ENCODE assay signal across 8 cellular contexts in the genomic region with DNA sequence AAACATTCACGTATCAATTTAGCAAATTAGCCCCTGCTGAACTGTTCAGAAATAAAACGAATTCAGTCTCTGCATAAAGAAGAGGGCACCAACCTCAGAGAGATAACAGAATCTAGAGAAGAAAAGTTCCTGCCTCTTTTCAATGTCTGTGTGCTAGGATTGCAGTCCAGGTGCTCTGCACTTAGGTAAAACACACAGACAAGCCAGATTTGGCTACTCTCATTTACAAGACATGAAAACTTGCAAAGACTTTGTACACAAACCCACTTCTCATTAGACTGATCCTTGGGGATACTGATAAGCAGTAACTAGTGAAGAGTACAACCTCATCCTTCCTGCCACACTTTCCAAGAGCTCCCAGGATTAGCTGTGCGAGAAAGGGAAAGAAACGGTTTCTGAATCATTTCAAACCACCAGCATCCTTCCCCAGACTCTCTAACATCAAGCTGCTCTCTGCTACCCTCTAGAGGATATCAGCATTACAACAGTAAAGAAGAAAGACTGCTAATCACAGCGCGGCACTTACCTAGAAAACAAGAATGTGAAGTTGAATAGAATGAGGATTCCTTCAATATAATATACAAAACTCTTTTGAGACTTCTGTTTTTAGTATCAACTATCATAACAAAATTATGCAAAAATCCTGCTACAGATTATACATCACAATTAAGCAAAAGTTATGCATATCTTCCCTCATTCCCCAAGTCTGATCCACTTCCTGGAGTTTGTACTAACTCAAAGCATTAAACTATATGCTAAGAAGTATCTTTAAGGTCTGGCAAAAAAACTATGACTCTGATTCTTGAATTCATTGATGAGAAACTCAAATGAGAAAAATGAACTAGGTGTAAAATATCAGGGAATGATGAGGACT.
DNase-seq lines count a peak whose midpoint lies in the region; ATAC-seq and TF ChIP-seq lines count a peak whose summit lies in the region.

No MANE protein-coding gene starts in this region.

- peaks cover 5% of the 10 kb centered on the region for H3K4me1 ChIP-seq in suprapubic skin

- H3K27me3 ChIP-seq in brain microvascular endothelial cell (replicated peaks) (no peaks in the 10 kb centered on the region), suprapubic skin (no peaks in the 10 kb centered on the region)

- ATAC-seq in GM19395 (IDR thresholded peaks at IDR 0.05; ENCODE audit: unreplicated experiment) (peak; percentile 96), HG03159 (IDR thresholded peaks at IDR 0.05; ENCODE audit: unreplicated experiment) (peak; percentile 96)

- H3K36me3 ChIP-seq in brain microvascular endothelial cell (replicated peaks) (no peaks in the 10 kb centered on the region), suprapubic skin (no peaks in the 10 kb centered on the region)

- H3K9me3 ChIP-seq in suprapubic skin, result no peaks in the 10 kb centered on the region

- in situ Hi-C loops in brain microvascular endothelial cell (cut with HindIII; ENCODE audit: low pct_ligation_motif_present, low sequenced_read_pairs), result no loop called here

- no peak for TF ChIP-seq POLR2A in suprapubic skin (IDR thresholded peaks at IDR 0.05)

- H3K27ac ChIP-seq in brain microvascular endothelial cell (no peak overlapping the region), suprapubic skin (no peak overlapping the region)

- TF ChIP-seq CTCF in brain microvascular endothelial cell (IDR thresholded peaks at IDR 0.05; ENCODE audit: low read depth, low read length, missing control alignments), result peak; percentile 86
- peak; percentile 22 to 73 for TF ChIP-seq CTCF in suprapubic skin (IDR thresholded peaks at IDR 0.05)

- H3K4me3 ChIP-seq in brain microvascular endothelial cell (ENCODE audit: low read depth, low read length) (no peak overlapping the region), suprapubic skin (no peak overlapping the region)

- no peak for TF ChIP-seq EP300 in suprapubic skin (IDR thresholded peaks at IDR 0.05)

- peak; percentile 69 for DNase-seq in EL
- DNase-seq in NCI-H460 (ENCODE audit: extremely low read depth, low read depth), result peak; percentile 48
- DNase-seq in brain microvascular endothelial cell, result peak; percentile 54
- DNase-seq in islet precursor cell, result peak; percentile 63
- DNase-seq in suprapubic skin (ENCODE audit: low spot score in 2 of 2), result no peak
- no peak for DNase-seq in OCI-M2 (lab: John Stamatoyannopoulos, UW; ENCODE audit: unreplicated experiment)

- WGBS in suprapubic skin, result 32% methylated on average over 6 of the region's 6 CpGs

Comparison
In these comparisons a context has a peak if more than half of its experiments do, and no peak if none do; other contexts are left out.
1. DNase-seq: peak in EL (single experiment), NCI-H460 (single experiment), brain microvascular endothelial cell (single experiment) and islet precursor cell (single experiment); none in suprapubic skin (0 of 2) and OCI-M2 (single experiment).